Comparison of ENCODE assay signal across 21 cellular contexts in genomic region chr16:51383909-51384308, GRCh38.
DNase-seq lines count a peak whose midpoint lies in the region; ATAC-seq and TF ChIP-seq lines count a peak whose summit lies in the region.
"Had no signal": no experiment of that assay in that cellular context is flagged by ENCODE, and none has a peak within 500 bp of the region (broad histone marks: within the 10 kb centered on the region; RNA-seq: fewer than 3 reads in every experiment).

No MANE protein-coding gene starts in this region.

- ATAC-seq in RWPE2 (ENCODE audit: low read depth) (peak; percentile 53; the same call in 2 of the 3 replicates), HG03097 (IDR thresholded peaks at IDR 0.05; ENCODE audit: low FRiP score, unreplicated experiment) (no peak)
- ATAC-seq: HCT116 had no signal

- in situ Hi-C loops in mammary epithelial cell (cut with MboI; ENCODE audit: low sequenced_read_pairs in 2 of 2), result no loop called here

- no peak overlapping the region for H3K4me3 ChIP-seq in mammary epithelial cell (replicated peaks in 1 of 3; ENCODE audit: insufficient read depth in 1 of 3, low read depth in 2 of 3, low read length in 3 of 3)
- no peak overlapping the region for H3K4me3 ChIP-seq in RWPE2 (ENCODE audit: severe bottlenecking)
- H3K4me3 ChIP-seq: GM23248 had no signal

- H3K27me3 ChIP-seq in mammary epithelial cell (ENCODE audit: insufficient read depth, low read length), result no peaks in the 10 kb centered on the region
- H3K27me3 ChIP-seq in RWPE2 (ENCODE audit: insufficient read depth, poor library complexity, severe bottlenecking), result no peaks in the 10 kb centered on the region

- H2AFZ ChIP-seq in mammary epithelial cell (ENCODE audit: low read depth, low read length), result no peak overlapping the region
- H2AFZ ChIP-seq: GM23248 had no signal

- H3K27ac ChIP-seq in mammary epithelial cell (ENCODE audit: insufficient read depth, low read depth, low read length) (no peak overlapping the region), RWPE2 (ENCODE audit: poor library complexity, severe bottlenecking) (no peak overlapping the region)
- H3K27ac ChIP-seq: GM23248 had no signal

- dilution Hi-C loops in mammary epithelial cell (cut with HindIII; ENCODE audit: low sequenced_read_pairs), result no loop called here

- TF ChIP-seq CTCF in mammary epithelial cell (conservative IDR thresholded peaks at IDR 0.05 in 1 of 2, IDR thresholded peaks at IDR 0.05 in 1 of 2; ENCODE audit: extremely low read depth in 1 of 2, insufficient read depth in 1 of 2, low read depth in 1 of 2, low read length in 2 of 2), result no peak
- TF ChIP-seq CTCF in MCF 10A (IDR thresholded peaks at IDR 0.05; ENCODE audit: unreplicated experiment), result no peak
- no peak for TF ChIP-seq CTCF in RWPE2 (IDR thresholded peaks at IDR 0.05; ENCODE audit: poor library complexity, severe bottlenecking)

- no peak overlapping the region for H3K27ac Mint-ChIP-seq in MCF 10A (ENCODE audit: low read depth, unreplicated experiment)
- no peak overlapping the region for H3K27ac Mint-ChIP-seq in T-helper 2 cell treated with Interferon-gamma antibody and Interleukin-4, amounts not matched to agents 5 μg/mL and 100 μg/mL, for 36 hours
- H3K27ac Mint-ChIP-seq in activated naive CD4-positive, alpha-beta T cell treated with anti-CD3 and anti-CD28 coated beads for 36 hours, result no peak overlapping the region
- H3K27ac Mint-ChIP-seq: CD8-positive, alpha-beta memory T cell; T-helper 1 cell treated with Interleukin-12 subunit alpha and Interleukin-12 subunit beta and Interleukin-4 antibody, amounts not matched to agents 30 μg/mL and 1 μg/mL, for 36 hours had no signal

- H3K4me1 Mint-ChIP-seq in MCF 10A (ENCODE audit: insufficient read depth, unreplicated experiment), result no peaks in the 10 kb centered on the region
- H3K4me1 Mint-ChIP-seq in T-helper 2 cell treated with Interferon-gamma antibody and Interleukin-4, amounts not matched to agents 5 μg/mL and 100 μg/mL, for 36 hours (ENCODE audit: low read depth), result no peaks in the 10 kb centered on the region
- H3K4me1 Mint-ChIP-seq in activated naive CD4-positive, alpha-beta T cell treated with anti-CD3 and anti-CD28 coated beads for 36 hours (ENCODE audit: low read depth), result no peaks in the 10 kb centered on the region
- H3K4me1 Mint-ChIP-seq: CD8-positive, alpha-beta memory T cell had no signal

- H3K4me1 ChIP-seq in mammary epithelial cell (ENCODE audit: insufficient read depth, low read length) (no peaks in the 10 kb centered on the region), RWPE2 (ENCODE audit: insufficient read depth, poor library complexity, severe bottlenecking) (peaks cover 7% of the 10 kb centered on the region)

- WGBS in mammary epithelial cell (ENCODE audit: low coverage, missing lambda C conversion rate), result 0% methylated on average over 1 of the region's 3 CpGs

- DNase-seq in mammary epithelial cell (peak; percentile 13), MCF 10A (ENCODE audit: unreplicated experiment) (no peak), RWPE2 (ENCODE audit: low spot score) (no peak), left kidney (ENCODE audit: low read depth, low spot score) (peak; percentile 28), cerebellar cortex (ENCODE audit: low spot score) (no peak)
- DNase-seq in T-helper 2 cell treated with Interferon-gamma antibody and Interleukin-4, amounts not matched to agents 5 μg/mL and 100 μg/mL, for 36 hours (ENCODE audit: low spot score), result no peak
- DNase-seq in activated naive CD4-positive, alpha-beta T cell treated with anti-CD3 and anti-CD28 coated beads for 36 hours, result no peak
- DNase-seq: AML-193; C1 segment of cervical spinal cord; CD8-positive, alpha-beta memory T cell; DMS53; GM23248; Karpas-422; NCI-H187; NCI-H2107; NCI-H2227 treated with DMSO at 0.1 percent for 48 hours; NCI-H524; Right ventricle myocardium superior had no signal

- H3K27me3 Mint-ChIP-seq in MCF 10A (ENCODE audit: insufficient read depth, unreplicated experiment), result no peaks in the 10 kb centered on the region
- no peaks in the 10 kb centered on the region for H3K27me3 Mint-ChIP-seq in T-helper 2 cell treated with Interferon-gamma antibody and Interleukin-4, amounts not matched to agents 5 μg/mL and 100 μg/mL, for 36 hours (ENCODE audit: low read depth)
- no peaks in the 10 kb centered on the region for H3K27me3 Mint-ChIP-seq in activated naive CD4-positive, alpha-beta T cell treated with anti-CD3 and anti-CD28 coated beads for 36 hours (ENCODE audit: low read depth)
- H3K27me3 Mint-ChIP-seq: CD8-positive, alpha-beta memory T cell had no signal

- no peak overlapping the region for H3K4me3 Mint-ChIP-seq in MCF 10A (ENCODE audit: unreplicated experiment)
- H3K4me3 Mint-ChIP-seq in T-helper 2 cell treated with Interferon-gamma antibody and Interleukin-4, amounts not matched to agents 5 μg/mL and 100 μg/mL, for 36 hours, result no peak overlapping the region
- no peak overlapping the region for H3K4me3 Mint-ChIP-seq in activated naive CD4-positive, alpha-beta T cell treated with anti-CD3 and anti-CD28 coated beads for 36 hours
- H3K4me3 Mint-ChIP-seq: CD8-positive, alpha-beta memory T cell; T-helper 1 cell treated with Interleukin-12 subunit alpha and Interleukin-12 subunit beta and Interleukin-4 antibody, amounts not matched to agents 30 μg/mL and 1 μg/mL, for 36 hours had no signal

- BruUV-seq in mammary epithelial cell (replicated peaks; lab: Mats Ljungman, UMichigan) (no TSS peak), MCF 10A (replicated peaks; lab: Mats Ljungman, UMichigan) (no TSS peak)

- intact Hi-C loops in mammary epithelial cell (cut with micrococcal nuclease) (no loop called here), MCF 10A (cut with micrococcal nuclease) (no loop called here)
- intact Hi-C loops in activated naive CD4-positive, alpha-beta T cell treated with anti-CD3 and anti-CD28 coated beads for 36 hours (cut with micrococcal nuclease), result no loop called here

- H3K9ac ChIP-seq in mammary epithelial cell (ENCODE audit: insufficient read depth, low read length), result no peak overlapping the region
- H3K9ac ChIP-seq: GM23248 had no signal

- no peaks in the 10 kb centered on the region for H3K9me3 ChIP-seq in mammary epithelial cell (replicated peaks; ENCODE audit: insufficient read depth, low read length)
- H3K9me3 ChIP-seq in RWPE2 (ENCODE audit: severe bottlenecking), result no peaks in the 10 kb centered on the region

- CTCF ChIA-PET in mammary epithelial cell (lab: Charles Lee; ENCODE audit: low non-redundant PET) (no interaction called here), MCF 10A (lab: Yijun Ruan, JAX) (no interaction called here)
- CTCF ChIA-PET in activated naive CD4-positive, alpha-beta T cell treated with anti-CD3 and anti-CD28 coated beads for 36 hours (lab: Charles Lee), result interaction anchor here (0.6 kb wide), 1 partner anchor 1433 kb away, joined by 3 read pairs; no protein-coding TSS in a partner anchor

- H3K36me3 Mint-ChIP-seq in MCF 10A (ENCODE audit: insufficient read depth, unreplicated experiment), result no peaks in the 10 kb centered on the region
- no peaks in the 10 kb centered on the region for H3K36me3 Mint-ChIP-seq in T-helper 2 cell treated with Interferon-gamma antibody and Interleukin-4, amounts not matched to agents 5 μg/mL and 100 μg/mL, for 36 hours (ENCODE audit: low read depth)
- H3K36me3 Mint-ChIP-seq in activated naive CD4-positive, alpha-beta T cell treated with anti-CD3 and anti-CD28 coated beads for 36 hours (ENCODE audit: low read depth), result no peaks in the 10 kb centered on the region

- H3K79me2 ChIP-seq in mammary epithelial cell (ENCODE audit: insufficient read depth, low read length), result no peaks in the 10 kb centered on the region

- POLR2A ChIA-PET in MCF 10A (lab: Yijun Ruan, JAX), result interaction anchor here (1.6 kb wide), 1 partner anchor 12 kb away, joined by 4 read pairs; no protein-coding TSS in a partner anchor

- no peak overlapping the region for H3K4me2 ChIP-seq in mammary epithelial cell (ENCODE audit: insufficient read depth, low read depth, low read length)

- H3K9me3 Mint-ChIP-seq in MCF 10A (ENCODE audit: unreplicated experiment), result no peaks in the 10 kb centered on the region
- no peaks in the 10 kb centered on the region for H3K9me3 Mint-ChIP-seq in T-helper 2 cell treated with Interferon-gamma antibody and Interleukin-4, amounts not matched to agents 5 μg/mL and 100 μg/mL, for 36 hours
- peaks cover under 1% of the 10 kb centered on the region for H3K9me3 Mint-ChIP-seq in activated naive CD4-positive, alpha-beta T cell treated with anti-CD3 and anti-CD28 coated beads for 36 hours

- H4K20me1 ChIP-seq in mammary epithelial cell (ENCODE audit: insufficient read depth, low read length), result no peaks in the 10 kb centered on the region

- H3K36me3 ChIP-seq in mammary epithelial cell (ENCODE audit: insufficient read depth, low read length) (no peaks in the 10 kb centered on the region), RWPE2 (ENCODE audit: low read depth) (no peaks in the 10 kb centered on the region)

Comparison
In these comparisons a context has a peak if more than half of its experiments do, and no peak if none do; other contexts are left out.
1. DNase-seq: peak in mammary epithelial cell (single experiment) and left kidney (single experiment); none in MCF 10A (single experiment), RWPE2 (single experiment), T-helper 2 cell treated with Interferon-gamma antibody and Interleukin-4, amounts not matched to agents 5 μg/mL and 100 μg/mL, for 36 hours (single experiment), activated naive CD4-positive, alpha-beta T cell treated with anti-CD3 and anti-CD28 coated beads for 36 hours (single experiment) and cerebellar cortex (single experiment).